ENCODE assay signal across 20 cellular contexts in genomic region chr6:11425431-11425871, GRCh38.
DNase-seq lines count a peak whose midpoint lies in the region; ATAC-seq and TF ChIP-seq lines count a peak whose summit lies in the region.
"Had no signal": no experiment of that assay in that cellular context is flagged by ENCODE, and none has a peak within 500 bp of the region (broad histone marks: within the 10 kb centered on the region; RNA-seq: fewer than 3 reads in every experiment).

No MANE protein-coding gene starts in this region.

- no peaks in the 10 kb centered on the region for H3K79me2 ChIP-seq in SK-N-SH (ENCODE audit: insufficient read depth)

- no peaks in the 10 kb centered on the region for H3K36me3 Mint-ChIP-seq in progenitor cell of endocrine pancreas (ENCODE audit: insufficient read depth)
- H3K36me3 Mint-ChIP-seq: activated naive CD4-positive, alpha-beta T cell treated with anti-CD3 and anti-CD28 coated beads, Interleukin-2, amount 50 U/mL, for 24 hours had no signal

- H3K27ac Mint-ChIP-seq in progenitor cell of endocrine pancreas, result peak overlapping the region; percentile 26
- H3K27ac Mint-ChIP-seq: activated naive CD4-positive, alpha-beta T cell treated with anti-CD3 and anti-CD28 coated beads, Interleukin-2, amount 50 U/mL, for 24 hours had no signal

- no peaks in the 10 kb centered on the region for H3K9me3 Mint-ChIP-seq in progenitor cell of endocrine pancreas (ENCODE audit: low read depth)
- H3K9me3 Mint-ChIP-seq: activated naive CD4-positive, alpha-beta T cell treated with anti-CD3 and anti-CD28 coated beads, Interleukin-2, amount 50 U/mL, for 24 hours; effector memory CD8-positive, alpha-beta T cell had no signal

- no peak for TF ChIP-seq RAD21 in SK-N-SH (IDR thresholded peaks at IDR 0.05; ENCODE audit: low read length)

- peak overlapping the region; percentile 38 for H3K27ac ChIP-seq in RWPE2 (ENCODE audit: poor library complexity, severe bottlenecking)
- H3K27ac ChIP-seq in SK-N-SH (ENCODE audit: low read depth in 2 of 2, low read length in 1 of 2), result no peak overlapping the region
- H3K27ac ChIP-seq: C4-2B, esophagus squamous epithelium had no signal

- H3F3A ChIP-seq in SK-N-SH (replicated peaks; ENCODE audit: insufficient read depth), result no peaks in the 10 kb centered on the region

- no peaks in the 10 kb centered on the region for H3K27me3 ChIP-seq in RWPE2 (ENCODE audit: insufficient read depth, poor library complexity, severe bottlenecking)
- H3K27me3 ChIP-seq in SK-N-SH (ENCODE audit: insufficient read depth), result no peaks in the 10 kb centered on the region
- H3K27me3 ChIP-seq: esophagus squamous epithelium had no signal

- peak; percentile 43 for ATAC-seq in RWPE2 (ENCODE audit: low read depth)
- no peak for ATAC-seq in GM19397 (IDR thresholded peaks at IDR 0.05; ENCODE audit: unreplicated experiment)
- ATAC-seq: effector memory CD8-positive, alpha-beta T cell; left colon had no signal

- H3K4me2 ChIP-seq in SK-N-SH, result no peak overlapping the region

- H3K4me1 Mint-ChIP-seq in progenitor cell of endocrine pancreas (ENCODE audit: low read depth), result peaks cover 42% of the 10 kb centered on the region

- no peaks in the 10 kb centered on the region for H4K20me1 ChIP-seq in SK-N-SH (ENCODE audit: insufficient read depth)

- peaks cover 24% of the 10 kb centered on the region for H3K27me3 Mint-ChIP-seq in progenitor cell of endocrine pancreas
- H3K27me3 Mint-ChIP-seq: activated naive CD4-positive, alpha-beta T cell treated with anti-CD3 and anti-CD28 coated beads, Interleukin-2, amount 50 U/mL, for 24 hours had no signal

- no peak overlapping the region for H2AFZ ChIP-seq in SK-N-SH (ENCODE audit: low read depth)

- TF ChIP-seq EP300 in SK-N-SH (IDR thresholded peaks at IDR 0.05; ENCODE audit: borderline replicate concordance in 1 of 2, low read depth in 1 of 2, low read length in 1 of 2), result no peak

- H3K4me1 ChIP-seq in RWPE2 (ENCODE audit: insufficient read depth, poor library complexity, severe bottlenecking) (peaks cover 34% of the 10 kb centered on the region), SK-N-SH (ENCODE audit: control insufficient read depth in 1 of 2, insufficient read depth in 2 of 2, low read depth in 1 of 2, low read length in 1 of 2) (peaks cover 15 to 40% of the 10 kb centered on the region in 2 experiments)

- no peak overlapping the region for H3K4me3 Mint-ChIP-seq in progenitor cell of endocrine pancreas (ENCODE audit: low read depth)
- H3K4me3 Mint-ChIP-seq: activated naive CD4-positive, alpha-beta T cell treated with anti-CD3 and anti-CD28 coated beads, Interleukin-2, amount 50 U/mL, for 24 hours; effector memory CD8-positive, alpha-beta T cell had no signal

- H3K9me2 ChIP-seq in SK-N-SH, result no peaks in the 10 kb centered on the region

- DNase-seq in EH (ENCODE audit: low read depth), result peak; percentile 19
- DNase-seq in RWPE2 (ENCODE audit: low spot score), result no peak
- DNase-seq in islet precursor cell, result peak; percentile 88
- DNase-seq in progenitor cell of endocrine pancreas (ENCODE audit: low spot score, unreplicated experiment), result no peak
- no peak for DNase-seq in NCI-H1930 (lab: John Stamatoyannopoulos, UW)
- no peak for DNase-seq in SK-N-SH
- DNase-seq in NCI-H1092 (lab: John Stamatoyannopoulos, UW), result no peak
- DNase-seq: activated CD4-positive, alpha-beta T cell treated with anti-CD3 and anti-CD28 coated beads for 4 hours; DMS 273 treated with DMSO at 0.1 percent for 48 hours; effector memory CD8-positive, alpha-beta T cell; esophagus squamous epithelium; H7; left colon; NCI-H1436; NCI-H526 treated with DMSO at 0.1 percent for 48 hours; retina; stimulated activated CD4-positive, alpha-beta T cell treated with anti-CD3 and anti-CD28 coated beads, Interleukin-12 subunit alpha, Interleukin-12 subunit beta, amount 100 ng/mL, for 4 hours had no signal

- TF ChIP-seq CTCF in RWPE2 (IDR thresholded peaks at IDR 0.05; ENCODE audit: poor library complexity, severe bottlenecking), result no peak
- no peak for TF ChIP-seq CTCF in progenitor cell of endocrine pancreas (IDR thresholded peaks at IDR 0.05; ENCODE audit: unreplicated experiment)
- TF ChIP-seq CTCF in SK-N-SH (IDR thresholded peaks at IDR 0.05), result no peak

- H3K9me3 ChIP-seq in RWPE2 (ENCODE audit: severe bottlenecking) (no peaks in the 10 kb centered on the region), SK-N-SH (peaks cover 9% of the 10 kb centered on the region)
- H3K9me3 ChIP-seq: esophagus squamous epithelium had no signal

- POLR2A ChIA-PET in SK-N-SH (lab: Yijun Ruan, JAX), result no interaction called here

- H3K4me3 ChIP-seq in RWPE2 (ENCODE audit: severe bottlenecking) (no peak overlapping the region), SK-N-SH (ENCODE audit: low read depth in 2 of 2, low read length in 1 of 2) (no peak overlapping the region)
- H3K4me3 ChIP-seq: esophagus squamous epithelium had no signal

- 91% methylated on average over 5 of the region's 5 CpGs for WGBS in SK-N-SH (ENCODE audit: low lambda C conversion rate)

- no peak overlapping the region for H3K9ac ChIP-seq in SK-N-SH

- H3K36me3 ChIP-seq in RWPE2 (ENCODE audit: low read depth), result no peaks in the 10 kb centered on the region
- no peaks in the 10 kb centered on the region for H3K36me3 ChIP-seq in SK-N-SH (replicated peaks in 1 of 2; ENCODE audit: control insufficient read depth in 1 of 2, insufficient read depth in 2 of 2, low read length in 1 of 2)
- H3K36me3 ChIP-seq: esophagus squamous epithelium had no signal

- CTCF ChIA-PET in SK-N-SH (lab: Yijun Ruan, JAX), result interaction anchor here (2.0 kb wide), 1 partner anchor 11 kb away, joined by 6 read pairs; no protein-coding TSS in a partner anchor

TF ChIP-seq in SK-N-SH, 30 proteins besides CTCF, POLR2A, EP300 and RAD21:
- no peak for TF ChIP-seq REST (IDR thresholded peaks at IDR 0.05; ENCODE audit: low read depth, low read length)
- no peak for TF ChIP-seq TCF12 (IDR thresholded peaks at IDR 0.05)
- no peak for TF ChIP-seq GATA2 (CRISPR knock-in tag; IDR thresholded peaks at IDR 0.05)
- TF ChIP-seq ELF1 (IDR thresholded peaks at IDR 0.05), result no peak
- TF ChIP-seq TAF1 (IDR thresholded peaks at IDR 0.05; ENCODE audit: borderline replicate concordance, low read depth, low read length), result no peak
- TF ChIP-seq, protein P1, sequence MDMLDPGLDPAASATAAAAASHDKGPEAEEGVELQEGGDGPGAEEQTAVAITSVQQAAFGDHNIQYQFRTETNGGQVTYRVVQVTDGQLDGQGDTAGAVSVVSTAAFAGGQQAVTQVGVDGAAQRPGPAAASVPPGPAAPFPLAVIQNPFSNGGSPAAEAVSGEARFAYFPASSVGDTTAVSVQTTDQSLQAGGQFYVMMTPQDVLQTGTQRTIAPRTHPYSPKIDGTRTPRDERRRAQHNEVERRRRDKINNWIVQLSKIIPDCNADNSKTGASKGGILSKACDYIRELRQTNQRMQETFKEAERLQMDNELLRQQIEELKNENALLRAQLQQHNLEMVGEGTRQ (IDR thresholded peaks at IDR 0.05; ENCODE audit: borderline replicate concordance, low read depth, low read length), result no peak
- TF ChIP-seq POLR2AphosphoS5 (IDR thresholded peaks at IDR 0.05; ENCODE audit: low read depth, low read length), result no peak
- TF ChIP-seq USF1 (IDR thresholded peaks at IDR 0.05; ENCODE audit: borderline replicate concordance, low read depth), result no peak
- TF ChIP-seq YY1 (IDR thresholded peaks at IDR 0.05; ENCODE audit: low read depth), result no peak
- TF ChIP-seq NFIC (IDR thresholded peaks at IDR 0.05; ENCODE audit: borderline replicate concordance), result no peak
- TF ChIP-seq SIN3A (IDR thresholded peaks at IDR 0.05; ENCODE audit: borderline replicate concordance, low read depth, low read length), result no peak
- TF ChIP-seq RFX5 (IDR thresholded peaks at IDR 0.05; ENCODE audit: low read length), result no peak

Comparison
In these comparisons a context has a peak if more than half of its experiments do, and no peak if none do; other contexts are left out.
1. DNase-seq: peak in EH (single experiment) and islet precursor cell (single experiment); none in RWPE2 (single experiment), progenitor cell of endocrine pancreas (single experiment), NCI-H1930 (0 of 2), SK-N-SH (single experiment) and NCI-H1092 (single experiment).